ENCODE assay signal across 20 cellular contexts in genomic region chr9:116763665-116764064, GRCh38.
DNase-seq lines count a peak whose midpoint lies in the region; ATAC-seq and TF ChIP-seq lines count a peak whose summit lies in the region.
"Had no signal": no experiment of that assay in that cellular context is flagged by ENCODE, and none has a peak within 500 bp of the region (broad histone marks: within the 10 kb centered on the region; RNA-seq: fewer than 3 reads in every experiment).

No MANE protein-coding gene starts in this region.

- TF ChIP-seq CTCF in DOHH2 (IDR thresholded peaks at IDR 0.05; ENCODE audit: low read depth, low read length, poor library complexity, severe bottlenecking): no peak
- TF ChIP-seq CTCF in OCI-LY7 (conservative IDR thresholded peaks at IDR 0.05; ENCODE audit: low read length): no peak

- H3K27ac ChIP-seq in DOHH2 (ENCODE audit: low read depth, low read length): peak overlapping the region; percentile 59
- peak overlapping the region; percentile 88 for H3K27ac ChIP-seq in OCI-LY7 (ENCODE audit: low read depth, low read length, poor library complexity, severe bottlenecking)
- H3K27ac ChIP-seq: GM23248 had no signal

- H3K36me3 Mint-ChIP-seq in activated naive CD4-positive, alpha-beta T cell treated with anti-CD3 and anti-CD28 coated beads for 36 hours (ENCODE audit: low read depth): no peaks in the 10 kb centered on the region
- H3K36me3 Mint-ChIP-seq: CD4-positive, alpha-beta memory T cell had no signal

- no peak overlapping the region for H3K27ac Mint-ChIP-seq in activated naive CD4-positive, alpha-beta T cell treated with anti-CD3 and anti-CD28 coated beads for 36 hours
- H3K27ac Mint-ChIP-seq: B cell; CD4-positive, alpha-beta memory T cell had no signal

- no peaks in the 10 kb centered on the region for H3F3A ChIP-seq in DOHH2 (ENCODE audit: control insufficient read depth, insufficient read depth)

- H3K79me2 ChIP-seq in DOHH2 (ENCODE audit: control insufficient read depth, low read length) (no peaks in the 10 kb centered on the region), OCI-LY7 (ENCODE audit: insufficient read depth, low read depth, low read length) (no peaks in the 10 kb centered on the region)

- no peaks in the 10 kb centered on the region for H3K4me1 Mint-ChIP-seq in activated naive CD4-positive, alpha-beta T cell treated with anti-CD3 and anti-CD28 coated beads for 36 hours (ENCODE audit: low read depth)
- H3K4me1 Mint-ChIP-seq: CD4-positive, alpha-beta memory T cell had no signal

- H4K20me1 ChIP-seq in DOHH2 (ENCODE audit: control insufficient read depth, insufficient read depth, low read depth, low read length) (no peaks in the 10 kb centered on the region), OCI-LY7 (ENCODE audit: insufficient read depth, low read length) (no peaks in the 10 kb centered on the region)

- H3K4me2 ChIP-seq in DOHH2 (ENCODE audit: low read length): peak overlapping the region; percentile 66
- peak overlapping the region; percentile 73 for H3K4me2 ChIP-seq in OCI-LY7 (ENCODE audit: low read length)

- H3K9me2 ChIP-seq in DOHH2 (replicated peaks; ENCODE audit: control insufficient read depth, low read length): no peaks in the 10 kb centered on the region
- no peaks in the 10 kb centered on the region for H3K9me2 ChIP-seq in OCI-LY7 (ENCODE audit: insufficient read depth, low read length)

- H2AFZ ChIP-seq in OCI-LY7 (ENCODE audit: low read length): peak overlapping the region; percentile 76
- H2AFZ ChIP-seq: GM23248 had no signal

- no peak overlapping the region for H3K4me3 Mint-ChIP-seq in activated naive CD4-positive, alpha-beta T cell treated with anti-CD3 and anti-CD28 coated beads for 36 hours
- H3K4me3 Mint-ChIP-seq: B cell; CD4-positive, alpha-beta memory T cell had no signal

- H3K4me3 ChIP-seq in DOHH2 (ENCODE audit: low read length) (peak overlapping the region; percentile 52), OCI-LY7 (ENCODE audit: low read depth, low read length, poor library complexity, severe bottlenecking) (peak overlapping the region; percentile 39)
- H3K4me3 ChIP-seq: GM12878, GM23248 had no signal

- POLR2A ChIA-PET in OCI-LY7 (lab: Charles Lee): interaction anchor here (1.1 to 2.4 kb wide), 4 partner anchors 10 to 99 kb away, joined by 3 to 19 read pairs (median 8); partner anchors contain the start of gene TRIM32

- CTCF ChIA-PET in OCI-LY7 (lab: Charles Lee; ENCODE audit: unreplicated experiment): interaction anchor here (0.7 to 1.0 kb wide), 2 partner anchors 11 to 26 kb away, joined by 3 read pairs; no protein-coding TSS in a partner anchor
- CTCF ChIA-PET in activated naive CD4-positive, alpha-beta T cell treated with anti-CD3 and anti-CD28 coated beads for 36 hours (lab: Charles Lee): interaction anchor here (0.8 kb wide), 1 partner anchor 27 kb away, joined by 3 read pairs; no protein-coding TSS in a partner anchor

- intact Hi-C loops in OCI-LY7 (cut with micrococcal nuclease; ENCODE audit: unreplicated experiment): no loop called here
- intact Hi-C loops in activated naive CD4-positive, alpha-beta T cell treated with anti-CD3 and anti-CD28 coated beads for 36 hours (cut with micrococcal nuclease): no loop called here

- H3K9me3 ChIP-seq in DOHH2 (ENCODE audit: control insufficient read depth, insufficient read depth, low read length): no peaks in the 10 kb centered on the region
- no peaks in the 10 kb centered on the region for H3K9me3 ChIP-seq in OCI-LY7 (ENCODE audit: low read length)

- H3K9me3 Mint-ChIP-seq in activated naive CD4-positive, alpha-beta T cell treated with anti-CD3 and anti-CD28 coated beads for 36 hours: no peaks in the 10 kb centered on the region
- H3K9me3 Mint-ChIP-seq: CD4-positive, alpha-beta memory T cell had no signal

- H3K4me1 ChIP-seq in DOHH2 (ENCODE audit: control insufficient read depth, low read length) (peaks cover 54% of the 10 kb centered on the region), OCI-LY7 (ENCODE audit: insufficient read depth, low read length, poor library complexity, severe bottlenecking) (peaks cover 62% of the 10 kb centered on the region)

- BruUV-seq in OCI-LY7 (replicated peaks; lab: Mats Ljungman, UMichigan): no TSS peak

- H3K27me3 Mint-ChIP-seq in activated naive CD4-positive, alpha-beta T cell treated with anti-CD3 and anti-CD28 coated beads for 36 hours (ENCODE audit: low read depth): no peaks in the 10 kb centered on the region
- H3K27me3 Mint-ChIP-seq: B cell had no signal

- no peaks in the 10 kb centered on the region for H3K36me3 ChIP-seq in DOHH2 (ENCODE audit: control insufficient read depth, low read length)
- H3K36me3 ChIP-seq in OCI-LY7 (ENCODE audit: insufficient read depth, low read length): no peaks in the 10 kb centered on the region

- H3K27me3 ChIP-seq in DOHH2 (ENCODE audit: control insufficient read depth, low read length): no peaks in the 10 kb centered on the region

- DNase-seq in OCI-LY7 (ENCODE audit: low spot score): peak; percentile 87
- DNase-seq in germinal center (ENCODE audit: low spot score): peak; percentile 59
- no peak for DNase-seq in AG08395 (ENCODE audit: low spot score)
- no peak for DNase-seq in activated naive CD4-positive, alpha-beta T cell treated with anti-CD3 and anti-CD28 coated beads for 36 hours
- no peak for DNase-seq in stimulated activated naive CD4-positive, alpha-beta T cell treated with Interleukin-2 at 50 U/mL for 16 hours (lab: John Stamatoyannopoulos, UW)
- DNase-seq: C1 segment of cervical spinal cord; Calu3; CD4-positive, alpha-beta memory T cell; COR-L47; DMS53; DMS79 treated with DMSO at 0.1 percent for 48 hours; GDM1; GM23248; H7; HCEC 1CT had no signal

- peak; percentile 55 for ATAC-seq in GM19324 (IDR thresholded peaks at IDR 0.05; ENCODE audit: low FRiP score, unreplicated experiment)
- no peak for ATAC-seq in HG03025 (IDR thresholded peaks at IDR 0.05; ENCODE audit: low FRiP score, unreplicated experiment)
- ATAC-seq: GM12878 had no signal

Comparison
In these comparisons a context has a peak if more than half of its experiments do, and no peak if none do; other contexts are left out.
1. DNase-seq: peak in OCI-LY7 (single experiment) and germinal center (single experiment); none in AG08395 (single experiment), activated naive CD4-positive, alpha-beta T cell treated with anti-CD3 and anti-CD28 coated beads for 36 hours (single experiment) and stimulated activated naive CD4-positive, alpha-beta T cell treated with Interleukin-2 at 50 U/mL for 16 hours (single experiment).